15 cellular contexts compared by ENCODE assay signal in the genomic region with DNA sequence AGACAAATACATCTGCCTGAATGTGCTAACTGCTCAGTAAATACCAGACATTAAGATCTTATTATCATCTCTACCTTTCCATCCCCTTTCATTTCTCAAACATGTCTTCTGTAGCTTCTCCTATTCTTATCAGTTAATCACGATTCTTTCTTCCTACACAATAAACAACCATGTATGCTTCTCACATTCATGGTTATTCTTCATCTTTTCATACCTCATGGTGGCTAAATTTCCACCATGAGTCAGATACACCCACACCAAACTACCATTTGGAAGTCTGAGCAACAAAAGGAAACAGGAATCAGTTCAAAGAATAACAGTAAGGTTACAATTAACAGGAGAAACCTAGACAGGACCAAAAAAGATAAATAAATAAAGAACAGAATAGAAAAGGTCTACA. TPM values are rescaled to one million over a fixed set of nuclear protein-coding genes. Genes with fewer than 3 reads are reported as not detected.
DNase-seq lines count a peak whose midpoint lies in the region; ATAC-seq and TF ChIP-seq lines count a peak whose summit lies in the region.
"Had no signal": no experiment of that assay in that cellular context is flagged by ENCODE, and none has a peak within 500 bp of the region (broad histone marks: within the 10 kb centered on the region; RNA-seq: fewer than 3 reads in every experiment).

No MANE protein-coding gene starts in this region.

- no peaks in the 10 kb centered on the region for H3K27me3 Mint-ChIP-seq in CD4-positive, alpha-beta memory T cell
- H3K27me3 Mint-ChIP-seq in activated T-helper 17 cell treated with anti-CD3 and anti-CD28 coated beads, Interleukin-2, amount 50 U/mL, for 72 hours = no peaks in the 10 kb centered on the region
- H3K27me3 Mint-ChIP-seq: B cell had no signal

- peaks cover 34% of the 10 kb centered on the region for H3K36me3 ChIP-seq in ACC112 (ENCODE audit: insufficient read depth, low read length)
- peaks cover 61% of the 10 kb centered on the region for H3K36me3 ChIP-seq in CD4-positive, alpha-beta memory T cell (ENCODE audit: insufficient read depth, low read length)
- peaks cover 0 to 85% (median 8%) of the 10 kb centered on the region in 3 donors for H3K36me3 ChIP-seq in tibial nerve

- 65 to 72% methylated on average over 1 of the region's 1 CpG for WGBS in tibial nerve, 2 donors

- POLR2A ChIA-PET in CD4-positive, alpha-beta memory T cell (lab: Charles Lee; ENCODE audit: partially characterized antibody) = no interaction called here

- intact Hi-C loops in CD4-positive, alpha-beta memory T cell (cut with micrococcal nuclease) = no loop called here

- DNase-seq in CD4-positive, alpha-beta memory T cell = no peak
- DNase-seq in fibroblast of mammary gland (ENCODE audit: low read depth) = peak; percentile 40
- DNase-seq in RKO (ENCODE audit: low spot score) = no peak
- DNase-seq in tibial nerve (ENCODE audit: low spot score in 2 of 2) = no peak
- DNase-seq in NCI-H1694 treated with DMSO at 0.1 percent for 48 hours (lab: John Stamatoyannopoulos, UW) = no peak
- DNase-seq: DMS 273 treated with DMSO at 0.1 percent for 48 hours; effector memory CD4-positive, alpha-beta T cell; H9; NCI-H187; Right ventricle myocardium superior; thyroid gland had no signal

- TF ChIP-seq EP300 in tibial nerve (IDR thresholded peaks at IDR 0.05) = no peak

- H3K27ac Mint-ChIP-seq in CD4-positive, alpha-beta memory T cell = peak overlapping the region; percentile 3 to 74 (median 46)
- peak overlapping the region; percentile 46 for H3K27ac Mint-ChIP-seq in activated T-helper 17 cell treated with anti-CD3 and anti-CD28 coated beads, Interleukin-2, amount 50 U/mL, for 72 hours
- H3K27ac Mint-ChIP-seq: B cell, H9 had no signal

- peaks cover 59 to 87% (median 71%) of the 10 kb centered on the region in 4 donors for H3K4me1 Mint-ChIP-seq in CD4-positive, alpha-beta memory T cell
- H3K4me1 Mint-ChIP-seq in activated T-helper 17 cell treated with anti-CD3 and anti-CD28 coated beads, Interleukin-2, amount 50 U/mL, for 72 hours = peaks cover 44% of the 10 kb centered on the region

- H3K4me1 ChIP-seq in ACC112 (ENCODE audit: control insufficient read depth, insufficient read depth, low read length, unreplicated experiment) = peaks cover 78% of the 10 kb centered on the region
- H3K4me1 ChIP-seq in CD4-positive, alpha-beta memory T cell (ENCODE audit: insufficient read depth, low read length) = peaks cover 83% of the 10 kb centered on the region
- H3K4me1 ChIP-seq in tibial nerve = peaks cover 0 to 59% (median 9%) of the 10 kb centered on the region in 4 donors

- no peak for TF ChIP-seq CTCF in fibroblast of mammary gland (conservative IDR thresholded peaks at IDR 0.05; ENCODE audit: control insufficient read depth, insufficient read depth, low read depth, low read length)
- TF ChIP-seq CTCF in tibial nerve (IDR thresholded peaks at IDR 0.05) = no peak

- peaks cover 48 to 82% of the 10 kb centered on the region in 2 donors for H3K36me3 Mint-ChIP-seq in CD4-positive, alpha-beta memory T cell
- H3K36me3 Mint-ChIP-seq in activated T-helper 17 cell treated with anti-CD3 and anti-CD28 coated beads, Interleukin-2, amount 50 U/mL, for 72 hours (ENCODE audit: low read depth) = peaks cover 98% of the 10 kb centered on the region

- H3K4me3 ChIP-seq in ACC112 (ENCODE audit: low read depth, low read length) (no peak overlapping the region), fibroblast of mammary gland (ENCODE audit: control insufficient read depth, low read depth, low read length) (no peak overlapping the region), tibial nerve (no peak overlapping the region)
- no peak overlapping the region for H3K4me3 ChIP-seq in CD4-positive, alpha-beta memory T cell (ENCODE audit: low read length in 2 of 2)
- H3K4me3 ChIP-seq: cardiac muscle cell, thyroid gland had no signal

- H3K27ac ChIP-seq in ACC112 (ENCODE audit: low read depth, low read length) = peak overlapping the region; percentile 88
- no peak overlapping the region for H3K27ac ChIP-seq in CD4-positive, alpha-beta memory T cell (ENCODE audit: low read depth, low read length)
- H3K27ac ChIP-seq in tibial nerve = no peak overlapping the region
- H3K27ac ChIP-seq: cardiac muscle cell, thyroid gland had no signal

- H3K4me3 Mint-ChIP-seq in CD4-positive, alpha-beta memory T cell = peak overlapping the region in 1 of 8 donors; percentile 1
- H3K4me3 Mint-ChIP-seq in activated T-helper 17 cell treated with anti-CD3 and anti-CD28 coated beads, Interleukin-2, amount 50 U/mL, for 72 hours = peak overlapping the region; percentile 49
- H3K4me3 Mint-ChIP-seq: B cell, H9 had no signal

- peak; percentile 66 for ATAC-seq in activated T-helper 17 cell treated with anti-CD3 and anti-CD28 coated beads, Interleukin-2, amount 50 U/mL, for 72 hours (replicated peaks)

- H3K9me3 ChIP-seq in CD4-positive, alpha-beta memory T cell (ENCODE audit: control insufficient read depth in 1 of 2, low read length in 2 of 2) = no peaks in the 10 kb centered on the region
- H3K9me3 ChIP-seq in tibial nerve = no peaks in the 10 kb centered on the region
- H3K9me3 ChIP-seq: thyroid gland had no signal

- CTCF ChIA-PET in CD4-positive, alpha-beta memory T cell (lab: Charles Lee; ENCODE audit: partially characterized antibody) = interaction anchor here (0.8 to 5.5 kb wide), 16 partner anchors 10 to 1353 kb away, joined by 3 to 50 read pairs (median 6); no protein-coding TSS in a partner anchor

- H3K27me3 ChIP-seq in ACC112 (ENCODE audit: insufficient read depth, low read length) = no peaks in the 10 kb centered on the region
- H3K27me3 ChIP-seq in CD4-positive, alpha-beta memory T cell (ENCODE audit: insufficient read depth, low read length) = no peaks in the 10 kb centered on the region
- H3K27me3 ChIP-seq in tibial nerve = no peaks in the 10 kb centered on the region
- H3K27me3 ChIP-seq: cardiac muscle cell, thyroid gland had no signal

- H3K9me3 Mint-ChIP-seq in CD4-positive, alpha-beta memory T cell = no peaks in the 10 kb centered on the region
- no peaks in the 10 kb centered on the region for H3K9me3 Mint-ChIP-seq in activated T-helper 17 cell treated with anti-CD3 and anti-CD28 coated beads, Interleukin-2, amount 50 U/mL, for 72 hours
- H3K9me3 Mint-ChIP-seq: H9 had no signal

- H2AFZ ChIP-seq in ACC112 (ENCODE audit: low read length, unreplicated experiment) = no peak overlapping the region

- peaks cover 69% of the 10 kb centered on the region for H3K79me2 ChIP-seq in ACC112 (ENCODE audit: control insufficient read depth, insufficient read depth, low read length, unreplicated experiment)

- TF ChIP-seq POLR2A in tibial nerve (IDR thresholded peaks at IDR 0.05) = no peak

RNA-seq across cellular contexts. Expression of a gene that starts 7.7 kb away (rescaled TPM):
- 10 to 100 TPM; 32.2 to 34.8 TPM for total RNA-seq in CD4-positive, alpha-beta memory T cell
- 10 to 100 TPM; 56.9 to 71.8 TPM for polyA plus RNA-seq in CD4-positive, alpha-beta memory T cell
- total RNA-seq in activated T-helper 17 cell treated with anti-CD3 and anti-CD28 coated beads, Interleukin-2, amount 50 U/mL, for 72 hours = 10 to 100 TPM; 27.0 to 37.3 TPM
- 10 to 100 TPM; 16.6 to 26.4 (median 23.8) TPM for total RNA-seq in tibial nerve
